Comparison of ENCODE assay signal across 17 cellular contexts in genomic region chr4:2927016-2927695, GRCh38. TPM values are rescaled to one million over a fixed set of nuclear protein-coding genes. Genes with fewer than 3 reads are reported as not detected.
DNase-seq lines count a peak whose midpoint lies in the region; ATAC-seq, FAIRE-seq and TF ChIP-seq lines count a peak whose summit lies in the region.
"Had no signal": no experiment of that assay in that cellular context is flagged by ENCODE, and none has a peak within 500 bp of the region (broad histone marks: within the 10 kb centered on the region; RNA-seq: fewer than 3 reads in every experiment).

No MANE protein-coding gene starts in this region.

- H3K4me1 ChIP-seq in GM23338 (ENCODE audit: insufficient read depth), result peaks cover 19% of the 10 kb centered on the region
- H3K4me1 ChIP-seq in Peyer's patch, result peaks cover 0 to 20% (median 17%) of the 10 kb centered on the region in 4 donors
- H3K4me1 ChIP-seq in pancreas, result peaks cover 11 to 16% (median 13%) of the 10 kb centered on the region in 3 donors

- peaks cover 13% of the 10 kb centered on the region; the same call in 2 of the 3 replicates for H3K9me3 Mint-ChIP-seq in GM23338
- no peaks in the 10 kb centered on the region for H3K9me3 Mint-ChIP-seq in immature natural killer cell
- H3K9me3 Mint-ChIP-seq: activated naive CD4-positive, alpha-beta T cell treated with anti-CD3 and anti-CD28 coated beads, Interleukin-2, amount 50 U/mL, for 24 hours; T-helper 1 cell treated with Interleukin-12 subunit alpha and Interleukin-12 subunit beta and Interleukin-4 antibody, amounts not matched to agents 30 μg/mL and 1 μg/mL, for 36 hours had no signal

- no peaks in the 10 kb centered on the region for H3K9me2 ChIP-seq in GM23338 (ENCODE audit: insufficient read depth)

- ATAC-seq in GM23338, result no peak
- no peak for ATAC-seq in pancreas
- ATAC-seq in HG02852 (IDR thresholded peaks at IDR 0.05; ENCODE audit: unreplicated experiment), result no peak

- peak overlapping the region; percentile 44; the same call in 1 of the 2 replicates for H3K27ac Mint-ChIP-seq in GM23338
- H3K27ac Mint-ChIP-seq in immature natural killer cell, result peak overlapping the region in 5 of 6 donors; percentile 12 to 79 (median 63)

- H3K9me3 ChIP-seq in Peyer's patch (no peaks in the 10 kb centered on the region), pancreas (no peaks in the 10 kb centered on the region)

- H3K4me1 Mint-ChIP-seq in GM23338, result peaks cover 20% of the 10 kb centered on the region
- peaks cover 31 to 40% of the 10 kb centered on the region in 2 donors for H3K4me1 Mint-ChIP-seq in immature natural killer cell

- H3K36me3 Mint-ChIP-seq in GM23338 (ENCODE audit: low read depth) (peaks cover 77% of the 10 kb centered on the region), immature natural killer cell (peaks cover 10 to 29% (median 11%) of the 10 kb centered on the region in 3 donors)

- no peak overlapping the region for H3K4me2 ChIP-seq in GM23338

- H3F3A ChIP-seq in GM23338 (replicated peaks; ENCODE audit: low read depth), result 0 out of 2 replicates have a peak, but pooled peaks cover 6% of the 10 kb centered on the region

- no peak for TF ChIP-seq POLR2A in Peyer's patch (IDR thresholded peaks at IDR 0.05)

- H3K4me3 ChIP-seq in GM23338 (no peak overlapping the region), Peyer's patch (no peak overlapping the region), pancreas (no peak overlapping the region)

- WGBS in pancreas, 2 donors, result 95 to 97% methylated on average over 18 of the region's 18 CpGs

- intact Hi-C loops in pancreas (cut with DNase I), result no loop called here

- DNase-seq in GM23338 (ENCODE audit: low spot score) (no peak), Peyer's patch (peak in 2 of 3 donors; percentile 30 to 42), immature natural killer cell (no peak), pancreas (peak in 4 of 6 donors; percentile 8 to 50 (median 30)), NCI-H1694 (lab: John Stamatoyannopoulos, UW) (no peak), NCI-H1105 (lab: John Stamatoyannopoulos, UW) (no peak)
- DNase-seq: activated CD8-positive, alpha-beta memory T cell treated with anti-CD3 and anti-CD28 coated beads, Interleukin-2, amount 50 U/mL, for 4 hours; Calu3; Kasumi-1; NCI-H69; SIG-M5; stimulated activated CD4-positive, alpha-beta T cell treated with anti-CD3 and anti-CD28 coated beads, Interleukin-2, amount 100 ng/mL, for 48 hours; substantia nigra had no signal

- no peak overlapping the region for H2AFZ ChIP-seq in GM23338

- TF ChIP-seq CTCF in GM23338 (conservative IDR thresholded peaks at IDR 0.05; ENCODE audit: low read depth in 2 of 2), result no peak
- TF ChIP-seq CTCF in Peyer's patch (IDR thresholded peaks at IDR 0.05), result no peak
- no peak for TF ChIP-seq CTCF in pancreas (IDR thresholded peaks at IDR 0.05)

- H3K27me3 ChIP-seq in GM23338 (ENCODE audit: insufficient read depth), result no peaks in the 10 kb centered on the region
- H3K27me3 ChIP-seq in Peyer's patch, result no peaks in the 10 kb centered on the region
- H3K27me3 ChIP-seq in pancreas, result no peaks in the 10 kb centered on the region

- FAIRE-seq in pancreas (lab: Jason Lieb, UNC), result no peak
- FAIRE-seq: GM19239 had no signal

- H3K4me3 Mint-ChIP-seq in GM23338 (no peak overlapping the region; the same call in 2 of the 3 replicates), immature natural killer cell (no peak overlapping the region)
- H3K4me3 Mint-ChIP-seq: activated naive CD4-positive, alpha-beta T cell treated with anti-CD3 and anti-CD28 coated beads, Interleukin-2, amount 50 U/mL, for 24 hours; T-helper 1 cell treated with Interleukin-12 subunit alpha and Interleukin-12 subunit beta and Interleukin-4 antibody, amounts not matched to agents 30 μg/mL and 1 μg/mL, for 36 hours had no signal

- H3K27ac ChIP-seq in GM23338 (ENCODE audit: low read depth), result no peak overlapping the region
- H3K27ac ChIP-seq in Peyer's patch, result no peak overlapping the region
- H3K27ac ChIP-seq in pancreas, result no peak overlapping the region

- peaks cover 16% of the 10 kb centered on the region for H3K27me3 Mint-ChIP-seq in GM23338 (ENCODE audit: insufficient read depth, low read depth, poor library complexity)
- H3K27me3 Mint-ChIP-seq in immature natural killer cell (ENCODE audit: low read depth in 3 of 3), result peaks cover 4 to 21% (median 11%) of the 10 kb centered on the region in 3 donors
- H3K27me3 Mint-ChIP-seq: activated naive CD4-positive, alpha-beta T cell treated with anti-CD3 and anti-CD28 coated beads, Interleukin-2, amount 50 U/mL, for 24 hours had no signal

- H3K36me3 ChIP-seq in GM23338 (ENCODE audit: insufficient read depth), result no peaks in the 10 kb centered on the region; the same call in 1 of the 2 replicates
- peaks cover 0 to 92% (median 0%) of the 10 kb centered on the region in 3 donors for H3K36me3 ChIP-seq in Peyer's patch
- H3K36me3 ChIP-seq in pancreas, result peaks cover 0 to 38% (median 6%) of the 10 kb centered on the region in 3 donors

- peaks cover 4% of the 10 kb centered on the region; the same call in 1 of the 2 replicates for H3K79me2 ChIP-seq in GM23338 (replicated peaks; ENCODE audit: insufficient read depth)

- H4K20me1 ChIP-seq in GM23338 (replicated peaks; ENCODE audit: insufficient read depth), result peaks cover 6% of the 10 kb centered on the region; the same call in 1 of the 2 replicates

TF ChIP-seq in GM23338, 12 proteins besides CTCF, POLR2A, EP300 and RAD21 (continues in another document):
- TF ChIP-seq, protein P1, sequence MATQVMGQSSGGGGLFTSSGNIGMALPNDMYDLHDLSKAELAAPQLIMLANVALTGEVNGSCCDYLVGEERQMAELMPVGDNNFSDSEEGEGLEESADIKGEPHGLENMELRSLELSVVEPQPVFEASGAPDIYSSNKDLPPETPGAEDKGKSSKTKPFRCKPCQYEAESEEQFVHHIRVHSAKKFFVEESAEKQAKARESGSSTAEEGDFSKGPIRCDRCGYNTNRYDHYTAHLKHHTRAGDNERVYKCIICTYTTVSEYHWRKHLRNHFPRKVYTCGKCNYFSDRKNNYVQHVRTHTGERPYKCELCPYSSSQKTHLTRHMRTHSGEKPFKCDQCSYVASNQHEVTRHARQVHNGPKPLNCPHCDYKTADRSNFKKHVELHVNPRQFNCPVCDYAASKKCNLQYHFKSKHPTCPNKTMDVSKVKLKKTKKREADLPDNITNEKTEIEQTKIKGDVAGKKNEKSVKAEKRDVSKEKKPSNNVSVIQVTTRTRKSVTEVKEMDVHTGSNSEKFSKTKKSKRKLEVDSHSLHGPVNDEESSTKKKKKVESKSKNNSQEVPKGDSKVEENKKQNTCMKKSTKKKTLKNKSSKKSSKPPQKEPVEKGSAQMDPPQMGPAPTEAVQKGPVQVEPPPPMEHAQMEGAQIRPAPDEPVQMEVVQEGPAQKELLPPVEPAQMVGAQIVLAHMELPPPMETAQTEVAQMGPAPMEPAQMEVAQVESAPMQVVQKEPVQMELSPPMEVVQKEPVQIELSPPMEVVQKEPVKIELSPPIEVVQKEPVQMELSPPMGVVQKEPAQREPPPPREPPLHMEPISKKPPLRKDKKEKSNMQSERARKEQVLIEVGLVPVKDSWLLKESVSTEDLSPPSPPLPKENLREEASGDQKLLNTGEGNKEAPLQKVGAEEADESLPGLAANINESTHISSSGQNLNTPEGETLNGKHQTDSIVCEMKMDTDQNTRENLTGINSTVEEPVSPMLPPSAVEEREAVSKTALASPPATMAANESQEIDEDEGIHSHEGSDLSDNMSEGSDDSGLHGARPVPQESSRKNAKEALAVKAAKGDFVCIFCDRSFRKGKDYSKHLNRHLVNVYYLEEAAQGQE (IDR thresholded peaks at IDR 0.05; ENCODE audit: unreplicated experiment), result no peak
- no peak for TF ChIP-seq ZNF114 (CRISPR knock-in tag; IDR thresholded peaks at IDR 0.05)
- TF ChIP-seq STAT1 (IDR thresholded peaks at IDR 0.05; ENCODE audit: unreplicated experiment), result no peak
- no peak for TF ChIP-seq JUNB (IDR thresholded peaks at IDR 0.05; ENCODE audit: unreplicated experiment)
- no peak for TF ChIP-seq NANOG (IDR thresholded peaks at IDR 0.05; ENCODE audit: borderline replicate concordance)
- no peak for TF ChIP-seq EZH2phosphoT487 (IDR thresholded peaks at IDR 0.05; ENCODE audit: unreplicated experiment)
- TF ChIP-seq EZH2 (IDR thresholded peaks at IDR 0.05; ENCODE audit: low read depth, unreplicated experiment), result no peak
- TF ChIP-seq POLR2AphosphoS5 (IDR thresholded peaks at IDR 0.05; ENCODE audit: low read depth), result no peak
- TF ChIP-seq CREB1 (CRISPR knock-in tag; IDR thresholded peaks at IDR 0.05; ENCODE audit: low read depth), result no peak
- no peak for TF ChIP-seq ZNF331 (CRISPR knock-in tag; IDR thresholded peaks at IDR 0.05; ENCODE audit: low read depth)
- TF ChIP-seq ETS1 (IDR thresholded peaks at IDR 0.05), result no peak

RNA-seq across cellular contexts. Expression of gene NOP14, which starts 36.0 kb away (rescaled TPM):
- 24.2 and 29.9 TPM in 2 replicates for total RNA-seq in GM23338 (2014; rRNA removed; shearing (Covaris generic))
- polyA plus RNA-seq in GM23338 (2016; fragmentation: Nextera tagmentation; extraction: Ambion mirVana) (38.7 and 38.9 TPM in 2 replicates), immature natural killer cell (10 to 100 TPM in 1 of 3 donors, 1 to 10 TPM in 2; 1.3 to 19.2 (median 5.0) TPM), pancreas (10 to 100 TPM; 11.1 to 15.9 TPM)
- total RNA-seq in Peyer's patch (10 to 100 TPM; 13.0 to 76.7 (median 18.6) TPM), pancreas (10 to 100 TPM; 15.2 to 31.0 (median 19.1) TPM)

RNA-seq across cellular contexts. Expression of gene GRK4, which starts 36.2 kb away (rescaled TPM):
- 0.82 and 1.4 TPM in 2 replicates for total RNA-seq in GM23338 (2014; rRNA removed; shearing (Covaris generic))
- polyA plus RNA-seq in GM23338 (2016; fragmentation: Nextera tagmentation; extraction: Ambion mirVana), result 1.3 and 2.4 TPM in 2 replicates
- total RNA-seq in Peyer's patch, result 10 to 100 TPM in 1 of 4 donors, 1 to 10 TPM in 2, under 1 TPM in 1; 0.95 to 17.3 (median 1.5) TPM
- 1 to 10 TPM; 2.7 to 4.4 (median 4.0) TPM for polyA plus RNA-seq in immature natural killer cell
- 1 to 10 TPM; 4.6 to 6.3 (median 5.3) TPM for total RNA-seq in pancreas
- polyA plus RNA-seq in pancreas, result 1 to 10 TPM; 7.5 to 9.7 TPM

Comparison
In these comparisons a context has a peak if more than half of its experiments do, and no peak if none do; other contexts are left out.
1. DNase-seq: peak in Peyer's patch (2 of 3) and pancreas (4 of 6); none in GM23338 (single experiment), immature natural killer cell (0 of 3), NCI-H1694 (single experiment) and NCI-H1105 (single experiment).